ENCODE assay signal across 1 cellular context in the genomic region with DNA sequence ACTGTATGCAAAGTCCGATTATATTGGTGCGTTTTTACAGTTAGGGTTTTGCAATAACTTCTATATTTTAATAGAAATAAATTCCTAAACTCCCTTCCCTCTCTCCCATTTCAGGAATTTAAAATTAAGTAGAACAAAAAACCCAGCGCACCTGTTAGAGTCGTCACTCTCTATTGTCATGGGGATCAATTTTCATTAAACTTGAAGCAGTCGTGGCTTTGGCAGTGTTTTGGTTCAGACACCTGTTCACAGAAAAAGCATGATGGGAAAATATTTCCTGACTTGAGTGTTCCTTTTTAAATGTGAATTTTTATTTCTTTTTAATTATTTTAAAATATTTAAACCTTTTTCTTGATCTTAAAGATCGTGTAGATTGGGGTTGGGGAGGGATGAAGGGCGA.
TF ChIP-seq lines count a peak whose summit lies in the region.

No MANE protein-coding gene starts in this region.

TF ChIP-seq in HepG2, 621 proteins besides CTCF, POLR2A, EP300 and RAD21:
- TF ChIP-seq SOX13 (IDR thresholded peaks at IDR 0.05) (no peak), SOX13 (CRISPR knock-in tag; conservative IDR thresholded peaks at IDR 0.05 in 1 of 2, IDR thresholded peaks at IDR 0.05 in 1 of 2) (no peak), RXRA (CRISPR knock-in tag; IDR thresholded peaks at IDR 0.05) (no peak)
TF ChIP-seq in HepG2: peak in this region for 0.
